20 cellular contexts compared by ENCODE assay signal in genomic region chr3:151560750-151561149, GRCh38.
A peak's percentile ranks its signal among the peaks of the same experiment; 100 is the strongest.
DNase-seq lines count a peak whose midpoint lies in the region; ATAC-seq, FAIRE-seq and TF ChIP-seq lines count a peak whose summit lies in the region.
"Had no signal": no experiment of that assay in that cellular context is flagged by ENCODE, and none has a peak within 500 bp of the region (broad histone marks: within the 10 kb centered on the region; RNA-seq: fewer than 3 reads in every experiment).

No MANE protein-coding gene starts in this region.

- H3K56ac ChIP-seq in IMR-90 (ENCODE audit: extremely low read depth, insufficient read depth, low read length): no peak overlapping the region

- in situ Hi-C loops in IMR-90 (cut with MboI; ENCODE audit: low sequenced_read_pairs): no loop called here

- TF ChIP-seq CTCF in A673 (conservative IDR thresholded peaks at IDR 0.05; ENCODE audit: low read depth, low read length) (no peak), IMR-90 (conservative IDR thresholded peaks at IDR 0.05; ENCODE audit: low read depth, low read length) (no peak), fibroblast of the aortic adventitia (IDR thresholded peaks at IDR 0.05; ENCODE audit: insufficient read depth, low read length) (no peak)

- H4K5ac ChIP-seq in IMR-90 (ENCODE audit: low read depth, low read length): no peak overlapping the region

- no peak overlapping the region for H3K18ac ChIP-seq in IMR-90 (ENCODE audit: low read depth, low read length)

- H3K36me3 ChIP-seq in A673 (ENCODE audit: insufficient read depth, low read length, poor library complexity, severe bottlenecking) (no peaks in the 10 kb centered on the region), IMR-90 (ENCODE audit: control insufficient read depth, insufficient read depth, low read length) (no peaks in the 10 kb centered on the region)
- H3K36me3 ChIP-seq: SJSA1 had no signal

- CTCF ChIA-PET in A673 (lab: Charles Lee) (no interaction called here), IMR-90 (lab: Yijun Ruan, JAX) (interaction anchor here (0.7 kb wide), 1 partner anchor 20 kb away, joined by 3 read pairs; no protein-coding TSS in a partner anchor)

- no peak overlapping the region for H2BK5ac ChIP-seq in IMR-90 (ENCODE audit: low read depth, low read length, poor library complexity, severe bottlenecking)

- no peak for TF ChIP-seq RAD21 in IMR-90 (IDR thresholded peaks at IDR 0.05; ENCODE audit: low read length)

- dilution Hi-C loops in IMR-90 (cut with HindIII; ENCODE audit: low sequenced_read_pairs, unreplicated experiment): no loop called here

- H3K9me3 Mint-ChIP-seq in activated T-cell treated with anti-CD3 and anti-CD28 coated beads, Interleukin-2, amount 50 U/mL, for 24 hours: no peaks in the 10 kb centered on the region

- H3K4me1 Mint-ChIP-seq in activated T-cell treated with anti-CD3 and anti-CD28 coated beads, Interleukin-2, amount 50 U/mL, for 24 hours (ENCODE audit: low read depth): no peaks in the 10 kb centered on the region
- H3K4me1 Mint-ChIP-seq: CD4-positive, CD25-positive, alpha-beta regulatory T cell had no signal

- no CpG with 5 or more reads among the region's 2 CpGs for WGBS in IMR-90 (ENCODE audit: extremely low coverage in 2 of 2, insufficient read length in 1 of 2), 2 experiments

- H2AK9ac ChIP-seq in IMR-90 (replicated peaks; ENCODE audit: low read depth, low read length, poor library complexity): no peak overlapping the region

- no peak overlapping the region for H3K27ac Mint-ChIP-seq in activated T-cell treated with anti-CD3 and anti-CD28 coated beads, Interleukin-2, amount 50 U/mL, for 24 hours
- H3K27ac Mint-ChIP-seq: CD4-positive, CD25-positive, alpha-beta regulatory T cell had no signal

- H3K4me3 ChIP-seq in A673 (ENCODE audit: low read depth, low read length, poor library complexity, severe bottlenecking) (no peak overlapping the region), IMR-90 (ENCODE audit: insufficient read depth, low read depth, low read length) (no peak overlapping the region), fibroblast of the aortic adventitia (ENCODE audit: low read depth, low read length) (no peak overlapping the region)
- H3K4me3 ChIP-seq: SJSA1 had no signal

- H2AFZ ChIP-seq in IMR-90 (replicated peaks; ENCODE audit: low read length, poor library complexity): no peak overlapping the region

- H4K20me1 ChIP-seq in IMR-90 (ENCODE audit: insufficient read depth, low read length): no peaks in the 10 kb centered on the region

- no peaks in the 10 kb centered on the region for H3K9me1 ChIP-seq in IMR-90 (ENCODE audit: insufficient read depth, low read length)

- FAIRE-seq in frontal cortex (lab: Jason Lieb, UNC): no peak
- FAIRE-seq: H54 had no signal

- intact Hi-C loops in A673 (cut with micrococcal nuclease; ENCODE audit: unreplicated experiment): loop anchor here (5.0 to 10.0 kb wide), 3 partner anchors 118 to 277 kb away; no protein-coding TSS in a partner anchor
- intact Hi-C loops in IMR-90 (cut with micrococcal nuclease): no loop called here

- TF ChIP-seq POLR2A in IMR-90 (IDR thresholded peaks at IDR 0.05; ENCODE audit: low read depth, low read length): no peak

- no peak for DNase-seq in A673 (ENCODE audit: low spot score)
- DNase-seq in IMR-90: no peak
- peak; percentile 55 for DNase-seq in dedifferentiated amniotic fluid mesenchymal stem cell (ENCODE audit: extremely low spot score)
- DNase-seq in fibroblast of the aortic adventitia (ENCODE audit: low read depth): peak; percentile 57
- no peak for DNase-seq in CD1c-positive myeloid dendritic cell (ENCODE audit: extremely low spot score)
- no peak for DNase-seq in activated T-cell treated with anti-CD3 and anti-CD28 coated beads, Interleukin-2, amount 50 U/mL, for 24 hours
- no peak for DNase-seq in frontal cortex (ENCODE audit: low spot score in 2 of 2)
- DNase-seq: ACHN; CD4-positive, CD25-positive, alpha-beta regulatory T cell; DMS53; NCI-H1105; NCI-H146; NCI-H1930; NCI-H2107; NCI-H774 had no signal

- no peaks in the 10 kb centered on the region for H3K79me1 ChIP-seq in IMR-90 (ENCODE audit: low read depth in 1 of 2, low read length in 2 of 2)

- H3K27ac ChIP-seq in A673 (ENCODE audit: low read depth, low read length, poor library complexity, severe bottlenecking) (peak overlapping the region; percentile 21), IMR-90 (ENCODE audit: insufficient read depth, low read length) (no peak overlapping the region; the same call in 1 of the 2 replicates)
- H3K27ac ChIP-seq: 22Rv1, SJSA1 had no signal

- H4K8ac ChIP-seq in IMR-90 (ENCODE audit: low read depth in 2 of 2, low read length in 2 of 2): no peak overlapping the region

- H3K4me3 Mint-ChIP-seq in activated T-cell treated with anti-CD3 and anti-CD28 coated beads, Interleukin-2, amount 50 U/mL, for 24 hours: no peak overlapping the region
- H3K4me3 Mint-ChIP-seq: CD4-positive, CD25-positive, alpha-beta regulatory T cell had no signal

- no peak overlapping the region for H2BK15ac ChIP-seq in IMR-90 (ENCODE audit: low read depth, low read length)

- H3K9me3 ChIP-seq in A673 (ENCODE audit: low read depth, low read length, poor library complexity, severe bottlenecking) (no peaks in the 10 kb centered on the region), IMR-90 (ENCODE audit: control insufficient read depth, insufficient read depth, low read length) (no peaks in the 10 kb centered on the region)
- H3K9me3 ChIP-seq: SJSA1 had no signal

- H3K4me1 ChIP-seq in A673 (ENCODE audit: insufficient read depth, low read length, poor library complexity, severe bottlenecking) (peaks cover 65% of the 10 kb centered on the region), IMR-90 (ENCODE audit: control insufficient read depth, insufficient read depth, low read length) (no peaks in the 10 kb centered on the region)
- H3K4me1 ChIP-seq: SJSA1 had no signal

- H2BK20ac ChIP-seq in IMR-90 (ENCODE audit: low read depth, low read length): no peak overlapping the region

- ATAC-seq in IMR-90 (ENCODE audit: low read depth) (peak; percentile 27), GM18868 (IDR thresholded peaks at IDR 0.05; ENCODE audit: unreplicated experiment) (no peak)
- ATAC-seq: Right ventricle myocardium inferior had no signal

- BruUV-seq in A673 (replicated peaks; lab: Mats Ljungman, UMichigan) (no TSS peak), IMR-90 (replicated peaks; lab: Mats Ljungman, UMichigan) (no TSS peak)

- no peak overlapping the region for H3K9ac ChIP-seq in IMR-90 (ENCODE audit: low read depth, low read length)

- H3K23ac ChIP-seq in IMR-90 (ENCODE audit: low read depth, low read length): no peak overlapping the region

- POLR2A ChIA-PET in A673 (lab: Charles Lee; ENCODE audit: low non-redundant PET) (interaction anchor here (0.9 kb wide), 1 partner anchor 10 kb away, joined by 7 read pairs; no protein-coding TSS in a partner anchor), IMR-90 (lab: Charles Lee; ENCODE audit: unreplicated experiment) (no interaction called here)

- H3K4me2 ChIP-seq in IMR-90 (ENCODE audit: low read depth, low read length): no peak overlapping the region

- no peaks in the 10 kb centered on the region for H3K27me3 Mint-ChIP-seq in activated T-cell treated with anti-CD3 and anti-CD28 coated beads, Interleukin-2, amount 50 U/mL, for 24 hours
- H3K27me3 Mint-ChIP-seq: CD4-positive, CD25-positive, alpha-beta regulatory T cell had no signal

- no peaks in the 10 kb centered on the region for H3K27me3 ChIP-seq in A673 (replicated peaks; ENCODE audit: insufficient read depth, low read depth, low read length, poor library complexity)
- H3K27me3 ChIP-seq in IMR-90 (ENCODE audit: control insufficient read depth, insufficient read depth, low read length): peaks cover 2% of the 10 kb centered on the region; the same call in 1 of the 2 replicates
- H3K27me3 ChIP-seq: SJSA1 had no signal

- H3K36me3 Mint-ChIP-seq in activated T-cell treated with anti-CD3 and anti-CD28 coated beads, Interleukin-2, amount 50 U/mL, for 24 hours (ENCODE audit: low read depth): no peaks in the 10 kb centered on the region
- H3K36me3 Mint-ChIP-seq: CD4-positive, CD25-positive, alpha-beta regulatory T cell had no signal

- H2AK5ac ChIP-seq in IMR-90 (ENCODE audit: low read depth, low read length): no peak overlapping the region

- H4K91ac ChIP-seq in IMR-90 (ENCODE audit: insufficient read depth, low read depth, low read length): no peak overlapping the region

- no peak overlapping the region for H3K14ac ChIP-seq in IMR-90 (replicated peaks; ENCODE audit: low read depth, low read length)

- H2BK120ac ChIP-seq in IMR-90 (ENCODE audit: low read depth, low read length): no peak overlapping the region

- H3K4ac ChIP-seq in IMR-90 (ENCODE audit: low read depth, low read length): no peak overlapping the region

TF ChIP-seq in IMR-90, 13 proteins besides CTCF, POLR2A, EP300 and RAD21 (continues in another document):
- TF ChIP-seq BHLHE40 (IDR thresholded peaks at IDR 0.05; ENCODE audit: low read depth, low read length): no peak
- no peak for TF ChIP-seq MAFK (IDR thresholded peaks at IDR 0.05; ENCODE audit: low read depth, low read length)
- TF ChIP-seq MXI1 (IDR thresholded peaks at IDR 0.05; ENCODE audit: borderline replicate concordance, low read depth, low read length): no peak
- TF ChIP-seq CEBPB (IDR thresholded peaks at IDR 0.05; ENCODE audit: low read depth, low read length): no peak
- TF ChIP-seq SMC3 (IDR thresholded peaks at IDR 0.05; ENCODE audit: low read depth, low read length): no peak
- no peak for TF ChIP-seq NFE2L2 (IDR thresholded peaks at IDR 0.05; ENCODE audit: low read depth, low read length)
- no peak for TF ChIP-seq ELK1 (IDR thresholded peaks at IDR 0.05; ENCODE audit: borderline replicate concordance, low read depth, low read length)
- TF ChIP-seq MAZ (IDR thresholded peaks at IDR 0.05; ENCODE audit: borderline replicate concordance, low read depth, low read length): no peak
- TF ChIP-seq RFX5 (IDR thresholded peaks at IDR 0.05; ENCODE audit: low read depth, low read length): no peak
- TF ChIP-seq USF2 (IDR thresholded peaks at IDR 0.05; ENCODE audit: low read depth, low read length): no peak

Comparison
In these comparisons a context has a peak if more than half of its experiments do, and no peak if none do; other contexts are left out.
1. DNase-seq: peak in dedifferentiated amniotic fluid mesenchymal stem cell (single experiment) and fibroblast of the aortic adventitia (single experiment); none in A673 (single experiment), IMR-90 (single experiment), CD1c-positive myeloid dendritic cell (single experiment), activated T-cell treated with anti-CD3 and anti-CD28 coated beads, Interleukin-2, amount 50 U/mL, for 24 hours (single experiment) and frontal cortex (0 of 2).